ENCODE assay signal across 27 cellular contexts in genomic region chr15:68410466-68411200, GRCh38. TPM values are rescaled to one million over a fixed set of nuclear protein-coding genes. Genes with fewer than 3 reads are reported as not detected.
DNase-seq lines count a peak whose midpoint lies in the region; ATAC-seq, FAIRE-seq and TF ChIP-seq lines count a peak whose summit lies in the region.
"Had no signal": no experiment of that assay in that cellular context is flagged by ENCODE, and none has a peak within 500 bp of the region (broad histone marks: within the 10 kb centered on the region; RNA-seq: fewer than 3 reads in every experiment).

No MANE protein-coding gene starts in this region.

- H2AK5ac ChIP-seq in H9 (ENCODE audit: insufficient read length, low read length) = no peak overlapping the region

- TF ChIP-seq POLR2A in suprapubic skin (IDR thresholded peaks at IDR 0.05) = no peak

- H3K4me1 Mint-ChIP-seq in H9 = no peaks in the 10 kb centered on the region
- no peaks in the 10 kb centered on the region for H3K4me1 Mint-ChIP-seq in natural killer cell treated with Interleukin-12 subunit alpha and Interleukin-12 subunit beta and Interleukin-15 and Interleukin-18, amount 100 ng/mL, for 72 hours (ENCODE audit: low read depth in 2 of 2)
- H3K4me1 Mint-ChIP-seq: activated naive CD8-positive, alpha-beta T cell treated with anti-CD3 and anti-CD28 coated beads, Interleukin-2, amount 50 U/mL, for 24 hours; memory B cell; WTC11 had no signal

- DNase-seq in H9 (peak; percentile 12), WERI-Rb-1 (peak; percentile 38), kidney (peak; percentile 29), suprapubic skin (ENCODE audit: low spot score in 2 of 2) (peak; percentile 9 to 26), GF-D8 (lab: John Stamatoyannopoulos, UW) (no peak)
- no peak for DNase-seq in natural killer cell treated with Interleukin-12 subunit alpha and Interleukin-12 subunit beta and Interleukin-15 and Interleukin-18, amount 100 ng/mL, for 72 hours (ENCODE audit: low spot score)
- DNase-seq: activated CD4-positive, alpha-beta T cell treated with anti-CD3 and anti-CD28 coated beads, Interleukin-2, amount 50 U/mL, for 4 hours; activated naive CD8-positive, alpha-beta T cell treated with anti-CD3 and anti-CD28 coated beads, Interleukin-2, amount 50 U/mL, for 24 hours; body of pancreas; Caco-2; DMS79; effector CD8-positive, alpha-beta T cell; MM.1S; NCI-H2029 treated with DMSO at 0.1 percent for 48 hours; NCI-H2227 treated with DMSO at 0.1 percent for 48 hours; NCI-H526 treated with DMSO at 0.1 percent for 48 hours; SJCRH30; stimulated activated naive CD4-positive, alpha-beta T cell treated with Interleukin-2 at 50 U/mL for 16 hours; T1000 had no signal

- H4K5ac ChIP-seq in H9 (ENCODE audit: insufficient read length, low read depth, low read length) = no peak overlapping the region

- TF ChIP-seq EP300 in suprapubic skin (IDR thresholded peaks at IDR 0.05) = no peak

- H3K4me1 ChIP-seq in H9 (ENCODE audit: insufficient read depth, low read length) (no peaks in the 10 kb centered on the region), kidney (ENCODE audit: control insufficient read depth in 1 of 2, insufficient read depth in 1 of 2, low read depth in 1 of 2, low read length in 2 of 2) (peaks cover 0 to 4% of the 10 kb centered on the region in 2 donors), suprapubic skin (no peaks in the 10 kb centered on the region)
- H3K4me1 ChIP-seq: body of pancreas, Caco-2, SJCRH30 had no signal

- no peak overlapping the region for H3K4me3 ChIP-seq in WERI-Rb-1 (ENCODE audit: low read depth, low read length)
- no peak overlapping the region for H3K4me3 ChIP-seq in kidney (ENCODE audit: low read length in 2 of 2)
- H3K4me3 ChIP-seq in suprapubic skin = no peak overlapping the region
- H3K4me3 ChIP-seq: BLaER1, body of pancreas, SJCRH30, thoracic aorta had no signal

- no peak for ATAC-seq in natural killer cell treated with Interleukin-12 subunit alpha and Interleukin-12 subunit beta and Interleukin-15 and Interleukin-18, amount 100 ng/mL, for 72 hours
- ATAC-seq in HG03025 (IDR thresholded peaks at IDR 0.05; ENCODE audit: low FRiP score, unreplicated experiment) = no peak
- ATAC-seq: activated naive CD8-positive, alpha-beta T cell treated with anti-CD3 and anti-CD28 coated beads, Interleukin-2, amount 50 U/mL, for 24 hours; body of pancreas; WTC11 had no signal

- no peak overlapping the region for H3T11ph ChIP-seq in H9 (ENCODE audit: low read length)

- no peak overlapping the region for H3K4ac ChIP-seq in H9 (ENCODE audit: low read depth, low read length)

- H3K9ac ChIP-seq in H9 (ENCODE audit: extremely low read depth, insufficient read length, low read length) (no peak overlapping the region), kidney (ENCODE audit: low read length in 2 of 2) (no peak overlapping the region)
- H3K9ac ChIP-seq: BLaER1, KMS-11 had no signal

- no peak overlapping the region for H3K27ac Mint-ChIP-seq in H9
- no peak overlapping the region for H3K27ac Mint-ChIP-seq in natural killer cell treated with Interleukin-12 subunit alpha and Interleukin-12 subunit beta and Interleukin-15 and Interleukin-18, amount 100 ng/mL, for 72 hours
- H3K27ac Mint-ChIP-seq: activated naive CD8-positive, alpha-beta T cell treated with anti-CD3 and anti-CD28 coated beads, Interleukin-2, amount 50 U/mL, for 24 hours; memory B cell; progenitor cell of endocrine pancreas; WTC11 had no signal

- no peak overlapping the region for H2BK12ac ChIP-seq in H9 (ENCODE audit: insufficient read length, low read depth, low read length)

- H3K9me3 Mint-ChIP-seq in H9 = no peaks in the 10 kb centered on the region
- no peaks in the 10 kb centered on the region for H3K9me3 Mint-ChIP-seq in natural killer cell treated with Interleukin-12 subunit alpha and Interleukin-12 subunit beta and Interleukin-15 and Interleukin-18, amount 100 ng/mL, for 72 hours
- H3K9me3 Mint-ChIP-seq: activated naive CD8-positive, alpha-beta T cell treated with anti-CD3 and anti-CD28 coated beads, Interleukin-2, amount 50 U/mL, for 24 hours; memory B cell; WTC11 had no signal

- no peak overlapping the region for H2BK5ac ChIP-seq in H9 (ENCODE audit: insufficient read length, low read length)

- H3K36me3 Mint-ChIP-seq in H9 (ENCODE audit: insufficient read depth in 1 of 3, low read depth in 3 of 3) = no peaks in the 10 kb centered on the region
- H3K36me3 Mint-ChIP-seq in natural killer cell treated with Interleukin-12 subunit alpha and Interleukin-12 subunit beta and Interleukin-15 and Interleukin-18, amount 100 ng/mL, for 72 hours = no peaks in the 10 kb centered on the region
- H3K36me3 Mint-ChIP-seq: memory B cell, WTC11 had no signal

- H3K79me2 ChIP-seq in H9 (ENCODE audit: insufficient read depth, low read length) = no peaks in the 10 kb centered on the region

- H4K91ac ChIP-seq in H9 (ENCODE audit: insufficient read length, low read depth, low read length) = no peak overlapping the region

- no peak overlapping the region for H3K23ac ChIP-seq in H9 (ENCODE audit: insufficient read length, low read depth, low read length)

- no peak overlapping the region for H2BK20ac ChIP-seq in H9 (ENCODE audit: low read depth, low read length, poor library complexity, severe bottlenecking)

- H3K27ac ChIP-seq in H9 (ENCODE audit: insufficient read length, low read depth, low read length) = no peak overlapping the region
- no peak overlapping the region; the same call in 1 of the 2 replicates for H3K27ac ChIP-seq in WERI-Rb-1
- H3K27ac ChIP-seq in kidney (ENCODE audit: low read depth in 2 of 2, low read length in 2 of 2) = no peak overlapping the region
- no peak overlapping the region for H3K27ac ChIP-seq in suprapubic skin
- H3K27ac ChIP-seq: BLaER1, body of pancreas, KMS-11, SJCRH30 had no signal

- FAIRE-seq in kidney (lab: Jason Lieb, UNC) = no peak
- FAIRE-seq: RCC 7860 had no signal

- H2BK15ac ChIP-seq in H9 (ENCODE audit: low read depth, low read length) = no peak overlapping the region

- H2BK120ac ChIP-seq in H9 (ENCODE audit: low read depth, low read length, poor library complexity, severe bottlenecking) = no peak overlapping the region

- no peak overlapping the region for H4K8ac ChIP-seq in H9 (replicated peaks; ENCODE audit: insufficient read length, low read depth, low read length)

- H3K27me3 ChIP-seq in H9 (ENCODE audit: insufficient read depth, low read length) (no peaks in the 10 kb centered on the region; the same call in 1 of the 2 replicates), WERI-Rb-1 (ENCODE audit: insufficient read depth, low read depth, severe bottlenecking) (no peaks in the 10 kb centered on the region), suprapubic skin (no peaks in the 10 kb centered on the region)
- H3K27me3 ChIP-seq: BLaER1, body of pancreas had no signal

- H3K56ac ChIP-seq in H9 (ENCODE audit: insufficient read length, low read depth, low read length) = no peak overlapping the region

- H3K36me3 ChIP-seq in WERI-Rb-1 = no peaks in the 10 kb centered on the region
- no peaks in the 10 kb centered on the region for H3K36me3 ChIP-seq in kidney (ENCODE audit: control insufficient read depth in 1 of 2, insufficient read depth in 2 of 2, low read length in 2 of 2)
- H3K36me3 ChIP-seq in suprapubic skin = no peaks in the 10 kb centered on the region
- H3K36me3 ChIP-seq: BLaER1, SJCRH30 had no signal

- intact Hi-C loops in kidney (cut with DNase I) = no loop called here

- H3K9me3 ChIP-seq in H9 (ENCODE audit: control insufficient read depth, low read depth, low read length) = no peaks in the 10 kb centered on the region
- H3K9me3 ChIP-seq in WERI-Rb-1 (ENCODE audit: severe bottlenecking) = no peaks in the 10 kb centered on the region
- H3K9me3 ChIP-seq in kidney (ENCODE audit: control insufficient read depth in 1 of 2, low read length in 2 of 2) = no peaks in the 10 kb centered on the region
- H3K9me3 ChIP-seq in suprapubic skin = no peaks in the 10 kb centered on the region
- H3K9me3 ChIP-seq: BLaER1, body of pancreas, Caco-2, SJCRH30, thoracic aorta had no signal

- no CpG with 5 or more reads among the region's 7 CpGs for WGBS in H9 (ENCODE audit: extremely low coverage, insufficient read length, low lambda C conversion rate)
- 95% methylated on average over 7 of the region's 7 CpGs for WGBS in suprapubic skin

- no peak overlapping the region for H3K18ac ChIP-seq in H9 (ENCODE audit: insufficient read length, low read depth, low read length)

- H2AFZ ChIP-seq in H9 (ENCODE audit: low read length) = no peak overlapping the region

- H4K20me1 ChIP-seq in H9 (ENCODE audit: control insufficient read depth, insufficient read depth, insufficient read length) = no peaks in the 10 kb centered on the region
- H4K20me1 ChIP-seq: BLaER1 had no signal

- no peak overlapping the region for H3K4me3 Mint-ChIP-seq in H9
- no peak overlapping the region for H3K4me3 Mint-ChIP-seq in natural killer cell treated with Interleukin-12 subunit alpha and Interleukin-12 subunit beta and Interleukin-15 and Interleukin-18, amount 100 ng/mL, for 72 hours
- H3K4me3 Mint-ChIP-seq: activated naive CD8-positive, alpha-beta T cell treated with anti-CD3 and anti-CD28 coated beads, Interleukin-2, amount 50 U/mL, for 24 hours; memory B cell; WTC11 had no signal

- no peaks in the 10 kb centered on the region for H3K23me2 ChIP-seq in H9 (ENCODE audit: insufficient read length, low read depth, low read length, poor library complexity, severe bottlenecking)

- peaks cover 12% of the 10 kb centered on the region for H3K27me3 Mint-ChIP-seq in H9 (ENCODE audit: low read depth)
- peaks cover 0 to 5% of the 10 kb centered on the region in 2 donors for H3K27me3 Mint-ChIP-seq in natural killer cell treated with Interleukin-12 subunit alpha and Interleukin-12 subunit beta and Interleukin-15 and Interleukin-18, amount 100 ng/mL, for 72 hours

- H3K4me2 ChIP-seq in H9 (ENCODE audit: insufficient read depth, insufficient read length, low read length) = no peak overlapping the region
- H3K4me2 ChIP-seq: BLaER1, KMS-11 had no signal

- TF ChIP-seq CTCF in H9 (conservative IDR thresholded peaks at IDR 0.05) (no peak), WERI-Rb-1 (IDR thresholded peaks at IDR 0.05; ENCODE audit: low read depth, low read length) (no peak), kidney (IDR thresholded peaks at IDR 0.05; ENCODE audit: borderline replicate concordance, extremely low read depth, insufficient read depth) (no peak), suprapubic skin (IDR thresholded peaks at IDR 0.05) (no peak)

- H3K79me1 ChIP-seq in H9 (ENCODE audit: insufficient read depth, low read depth, low read length, poor library complexity, severe bottlenecking) = no peaks in the 10 kb centered on the region

- H3K14ac ChIP-seq in H9 (ENCODE audit: insufficient read depth, low read length) = no peak overlapping the region

RNA-seq across cellular contexts. Expression of gene ITGA11, which starts 21.3 kb away (rescaled TPM):
- total RNA-seq in H9 (2021) = 0.07 TPM in 1 of 2 replicates, not detected in the other
- total RNA-seq in kidney = 11.1 TPM
- polyA plus RNA-seq in kidney (ENCODE audit: insufficient read depth, low read depth, low replicate concordance) = 3.4 TPM
- total RNA-seq in suprapubic skin = 1 to 10 TPM in 3 of 4 donors, under 1 TPM in 1; 0.83 to 3.6 (median 2.0) TPM
- total RNA-seq in natural killer cell treated with Interleukin-12 subunit alpha and Interleukin-12 subunit beta and Interleukin-15 and Interleukin-18, amount 100 ng/mL, for 72 hours = under 1 TPM; 0.17 to 0.98 TPM
- total RNA-seq: progenitor cell of endocrine pancreas, SJCRH30 had no signal

Comparison
In these comparisons a context has a peak if more than half of its experiments do, and no peak if none do; other contexts are left out.
1. DNase-seq: peak in H9 (single experiment), WERI-Rb-1 (single experiment), kidney (single experiment) and suprapubic skin (2 of 2); none in natural killer cell treated with Interleukin-12 subunit alpha and Interleukin-12 subunit beta and Interleukin-15 and Interleukin-18, amount 100 ng/mL, for 72 hours (single experiment) and GF-D8 (single experiment).